8 cellular contexts compared by ENCODE assay signal in genomic region chr9:27460225-27461023, GRCh38.
DNase-seq lines count a peak whose midpoint lies in the region; ATAC-seq, FAIRE-seq and TF ChIP-seq lines count a peak whose summit lies in the region.

No MANE protein-coding gene starts in this region.

- H3K27ac ChIP-seq in BLaER1, result no peak overlapping the region
- H3K27ac ChIP-seq in GM12878 (ENCODE audit: control insufficient read depth, insufficient read depth), result no peak overlapping the region
- H3K27ac ChIP-seq in WERI-Rb-1, result no peak overlapping the region

- POLR2A ChIA-PET in GM12878 (lab: Charles Lee), result interaction anchor here (0.9 kb wide), 1 partner anchor 29 kb away, joined by 3 read pairs; no protein-coding TSS in a partner anchor

- no peaks in the 10 kb centered on the region for H3K79me2 ChIP-seq in GM12878 (ENCODE audit: control insufficient read depth, insufficient read depth, low read length)

- in situ Hi-C loops in GM12878 (cut with MboI), result no loop called here

- H3K4me2 ChIP-seq in BLaER1 (peak overlapping the region; percentile 41), GM12878 (ENCODE audit: control insufficient read depth, insufficient read depth) (0 out of 2 replicates have a peak overlapping the region, but pooled peaks have one; percentile 9)

- H4K20me1 ChIP-seq in BLaER1 (no peaks in the 10 kb centered on the region), GM12878 (ENCODE audit: control insufficient read depth, insufficient read depth) (no peaks in the 10 kb centered on the region)

- RAD21 ChIA-PET in GM12878 (lab: Charles Lee; ENCODE audit: unreplicated experiment), result interaction anchor here (0.7 to 2.2 kb wide), 9 partner anchors 9 to 128 kb away, joined by 3 to 9 read pairs (median 4); no protein-coding TSS in a partner anchor

- TF ChIP-seq EP300 in GM12878 (IDR thresholded peaks at IDR 0.05; ENCODE audit: borderline replicate concordance in 1 of 2, control insufficient read depth in 1 of 2, low read depth in 2 of 2, low read length in 2 of 2), result no peak

- H3K9me3 ChIP-seq in BLaER1 (peaks cover 6% of the 10 kb centered on the region), GM12878 (replicated peaks; ENCODE audit: control insufficient read depth, insufficient read depth, low read length) (no peaks in the 10 kb centered on the region), WERI-Rb-1 (ENCODE audit: severe bottlenecking) (no peaks in the 10 kb centered on the region)

- DNase-seq in GM12878 (ENCODE audit: low read depth, low spot score) (peak; percentile 37), skeletal muscle cell (ENCODE audit: low read depth) (peak; percentile 27), NCI-H82 (lab: John Stamatoyannopoulos, UW) (no peak), NCI-H748 (lab: John Stamatoyannopoulos, UW; ENCODE audit: unreplicated experiment) (no peak), WERI-Rb-1 (no peak)

- no peak for TF ChIP-seq POLR2A in GM12878 (IDR thresholded peaks at IDR 0.05; ENCODE audit: low read depth, low read length)

- peak; percentile 85 for ATAC-seq in GM19467 (IDR thresholded peaks at IDR 0.05; ENCODE audit: unreplicated experiment)
- ATAC-seq in HG03457 (IDR thresholded peaks at IDR 0.05; ENCODE audit: unreplicated experiment), result peak; percentile 88
- peak; percentile 96 for ATAC-seq in GM12878

- TF ChIP-seq RAD21 in GM12878 (IDR thresholded peaks at IDR 0.05; ENCODE audit: insufficient read depth, low read depth, low read length), result no peak

- H3K4me1 ChIP-seq in BLaER1 (peaks cover 22% of the 10 kb centered on the region), GM12878 (ENCODE audit: control insufficient read depth, insufficient read depth, low read length) (peaks cover 12% of the 10 kb centered on the region; the same call in 1 of the 2 replicates)

- TF ChIP-seq CTCF in GM12878 (IDR thresholded peaks at IDR 0.05 in 2 of 3, conservative IDR thresholded peaks at IDR 0.05 in 1 of 3; ENCODE audit: control insufficient read depth in 2 of 3, extremely low read depth in 1 of 3, insufficient read depth in 1 of 3, low read depth in 3 of 3, low read length in 3 of 3) (no peak), WERI-Rb-1 (IDR thresholded peaks at IDR 0.05; ENCODE audit: low read depth, low read length) (no peak)

- intact Hi-C loops in GM12878 (cut with micrococcal nuclease; ENCODE audit: unreplicated experiment), result loop anchor here (2.0 kb wide), 1 partner anchor 128 kb away; no protein-coding TSS in a partner anchor

- H3K4me3 ChIP-seq in BLaER1 (no peak overlapping the region), GM12878 (no peak overlapping the region), skeletal muscle cell (ENCODE audit: low read depth, low read length) (no peak overlapping the region), WERI-Rb-1 (ENCODE audit: low read depth, low read length) (no peak overlapping the region)

- no peaks in the 10 kb centered on the region for H3K27me3 ChIP-seq in BLaER1
- H3K27me3 ChIP-seq in GM12878 (replicated peaks in 1 of 2; ENCODE audit: control insufficient read depth in 2 of 2, insufficient read depth in 2 of 2, low read length in 1 of 2), result no peaks in the 10 kb centered on the region
- no peaks in the 10 kb centered on the region for H3K27me3 ChIP-seq in WERI-Rb-1 (ENCODE audit: insufficient read depth, low read depth, severe bottlenecking)

- H3K36me3 ChIP-seq in BLaER1, result peaks cover 6% of the 10 kb centered on the region
- no peaks in the 10 kb centered on the region for H3K36me3 ChIP-seq in GM12878 (ENCODE audit: control insufficient read depth in 2 of 2, insufficient read depth in 2 of 2, low read length in 1 of 2)
- no peaks in the 10 kb centered on the region for H3K36me3 ChIP-seq in WERI-Rb-1

- H3K9ac ChIP-seq in BLaER1, result no peak overlapping the region
- no peak overlapping the region for H3K9ac ChIP-seq in GM12878 (ENCODE audit: control insufficient read depth, insufficient read depth, low read length)

- peak; percentile 91 for FAIRE-seq in GM12878 (lab: Jason Lieb, UNC)

- no peak overlapping the region for H2AFZ ChIP-seq in GM12878 (ENCODE audit: control insufficient read depth, low read depth, low read length)

- CTCF ChIA-PET in GM12878 (lab: Yijun Ruan, JAX), result interaction anchor here (1.0 to 2.9 kb wide), 6 partner anchors 8 to 128 kb away, joined by 3 to 20 read pairs (median 8); partner anchors contain the start of gene MOB3B

- WGBS in GM12878 (ENCODE audit: insufficient coverage, insufficient replicate concordance, low lambda C conversion rate, missing lambda C conversion rate), result 46% methylated on average over 5 of the region's 5 CpGs

- SMC1A ChIA-PET in GM12878 (lab: Charles Lee; ENCODE audit: uncharacterized antibody, unreplicated experiment), result interaction anchor here (0.7 to 3.4 kb wide), 21 partner anchors 9 to 341 kb away, joined by 3 to 19 read pairs (median 5); partner anchors contain the start of gene IFNK

- no TSS peak for BruUV-seq in GM12878 (replicated peaks; lab: Mats Ljungman, UMichigan)

TF ChIP-seq in GM12878, 131 proteins besides CTCF, POLR2A, EP300 and RAD21:
- TF ChIP-seq IKZF1 (conservative IDR thresholded peaks at IDR 0.05) (0 out of 2 replicates have a peak, but pooled peaks have one; percentile 50), MTA2 (IDR thresholded peaks at IDR 0.05; ENCODE audit: low read depth) (peak; percentile 27; the same call in 1 of the 2 replicates), STAT3 (IDR thresholded peaks at IDR 0.05; ENCODE audit: low read depth, low read length) (no peak), MTA3 (IDR thresholded peaks at IDR 0.05; ENCODE audit: borderline replicate concordance, low read length) (no peak), RUNX3 (IDR thresholded peaks at IDR 0.05; ENCODE audit: low read length) (peak; percentile 53), IKZF2 (IDR thresholded peaks at IDR 0.05) (peak; percentile 42 to 49; a peak in 1 of 4 replicates), CREB1 (IDR thresholded peaks at IDR 0.05; ENCODE audit: low read depth) (peak; percentile 73; the same call in 1 of the 2 replicates), ATF7 (IDR thresholded peaks at IDR 0.05; ENCODE audit: low read depth) (peak; percentile 21; the same call in 1 of the 2 replicates), SUZ12 (IDR thresholded peaks at IDR 0.05; ENCODE audit: unreplicated experiment) (no peak), BCL11A (IDR thresholded peaks at IDR 0.05; ENCODE audit: low read depth, low read length) (no peak), SKIL (IDR thresholded peaks at IDR 0.05; ENCODE audit: low read depth, poor library complexity, severe bottlenecking) (no peak), NFYA (IDR thresholded peaks at IDR 0.05; ENCODE audit: borderline replicate concordance, low read depth, low read length) (no peak), PKNOX1 (IDR thresholded peaks at IDR 0.05) (peak; percentile 47; the same call in 1 of the 2 replicates), ZNF24 (IDR thresholded peaks at IDR 0.05) (0 out of 2 replicates have a peak, but pooled peaks have one; percentile 27)
- TF ChIP-seq, protein P1, sequence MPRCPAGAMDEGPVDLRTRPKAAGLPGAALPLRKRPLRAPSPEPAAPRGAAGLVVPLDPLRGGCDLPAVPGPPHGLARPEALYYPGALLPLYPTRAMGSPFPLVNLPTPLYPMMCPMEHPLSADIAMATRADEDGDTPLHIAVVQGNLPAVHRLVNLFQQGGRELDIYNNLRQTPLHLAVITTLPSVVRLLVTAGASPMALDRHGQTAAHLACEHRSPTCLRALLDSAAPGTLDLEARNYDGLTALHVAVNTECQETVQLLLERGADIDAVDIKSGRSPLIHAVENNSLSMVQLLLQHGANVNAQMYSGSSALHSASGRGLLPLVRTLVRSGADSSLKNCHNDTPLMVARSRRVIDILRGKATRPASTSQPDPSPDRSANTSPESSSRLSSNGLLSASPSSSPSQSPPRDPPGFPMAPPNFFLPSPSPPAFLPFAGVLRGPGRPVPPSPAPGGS (IDR thresholded peaks at IDR 0.05; ENCODE audit: borderline replicate concordance, insufficient read depth, low read depth, low read length, poor library complexity, severe bottlenecking), result no peak
- TF ChIP-seq, protein P2, sequence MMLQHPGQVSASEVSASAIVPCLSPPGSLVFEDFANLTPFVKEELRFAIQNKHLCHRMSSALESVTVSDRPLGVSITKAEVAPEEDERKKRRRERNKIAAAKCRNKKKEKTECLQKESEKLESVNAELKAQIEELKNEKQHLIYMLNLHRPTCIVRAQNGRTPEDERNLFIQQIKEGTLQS (IDR thresholded peaks at IDR 0.05; ENCODE audit: borderline replicate concordance, extremely low read depth, low read depth, low read length), result no peak

Comparison
In these comparisons a context has a peak if more than half of its experiments do, and no peak if none do; other contexts are left out.
1. DNase-seq: peak in GM12878 (single experiment) and skeletal muscle cell (single experiment); none in NCI-H82 (single experiment), NCI-H748 (single experiment) and WERI-Rb-1 (single experiment).
2. Peak in every context shown above with its lines, with median percentiles within 50 percentile points of each other: ATAC-seq.